Comparison of ENCODE assay signal across 12 cellular contexts in the genomic region with DNA sequence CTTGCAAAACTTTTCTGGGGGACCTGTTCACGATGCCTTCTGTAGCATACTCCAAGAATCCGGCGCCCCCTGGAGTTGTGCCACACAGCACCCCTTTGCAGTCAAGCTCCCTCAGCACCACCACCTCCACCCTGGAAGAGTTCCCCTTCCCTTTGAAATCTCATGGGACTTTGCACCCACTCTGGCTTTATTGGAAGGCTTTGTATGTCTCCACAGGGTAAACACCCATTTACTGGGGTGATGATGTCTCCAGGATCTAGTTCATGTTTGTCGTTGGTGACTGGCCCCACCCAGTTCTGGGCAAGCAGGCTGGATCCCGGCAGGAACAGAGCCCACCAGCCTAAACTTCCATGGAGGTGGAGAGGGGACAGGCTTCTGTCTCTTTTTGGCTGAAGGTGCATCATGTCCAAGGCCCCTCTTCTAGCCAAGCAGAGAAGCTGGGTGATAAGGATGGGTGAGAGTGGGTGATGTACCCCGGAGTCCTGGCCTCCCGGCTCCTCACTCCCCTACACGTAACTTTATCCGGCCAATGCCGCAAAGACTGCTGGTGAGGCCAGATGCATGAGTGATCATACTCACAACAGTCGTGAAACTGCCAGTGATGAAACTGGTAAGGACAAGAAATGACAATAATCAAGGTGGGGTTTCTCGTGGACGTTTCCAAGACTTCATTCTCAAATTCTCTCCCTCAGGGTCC. TPM values are rescaled to one million over a fixed set of nuclear protein-coding genes. Genes with fewer than 3 reads are reported as not detected.
DNase-seq lines count a peak whose midpoint lies in the region; ATAC-seq and TF ChIP-seq lines count a peak whose summit lies in the region.
"Had no signal": no experiment of that assay in that cellular context is flagged by ENCODE, and none has a peak within 500 bp of the region (broad histone marks: within the 10 kb centered on the region; RNA-seq: fewer than 3 reads in every experiment).

No MANE protein-coding gene starts in this region.

- H3K9me3 Mint-ChIP-seq in CD4-positive, CD25-positive, alpha-beta regulatory T cell, result peaks cover 0 to 2% (median 0%) of the 10 kb centered on the region in 7 donors
- H3K9me3 Mint-ChIP-seq in endodermal cell (peaks cover 16% of the 10 kb centered on the region), nephron progenitor cell (peaks cover 4% of the 10 kb centered on the region)
- no peaks in the 10 kb centered on the region for H3K9me3 Mint-ChIP-seq in activated naive CD4-positive, alpha-beta T cell treated with anti-CD3 and anti-CD28 coated beads, Interleukin-2, amount 50 U/mL, for 72 hours

- H3K27me3 Mint-ChIP-seq in CD4-positive, CD25-positive, alpha-beta regulatory T cell, result peaks cover 5% of the 10 kb centered on the region
- peaks cover 5% of the 10 kb centered on the region for H3K27me3 Mint-ChIP-seq in endodermal cell (ENCODE audit: insufficient read depth)
- H3K27me3 Mint-ChIP-seq in nephron progenitor cell (ENCODE audit: low read depth, poor library complexity), result peaks cover 16% of the 10 kb centered on the region

- no peaks in the 10 kb centered on the region for H3K36me3 Mint-ChIP-seq in CD4-positive, CD25-positive, alpha-beta regulatory T cell
- H3K36me3 Mint-ChIP-seq in endodermal cell (ENCODE audit: low read depth) (peaks cover 8% of the 10 kb centered on the region), nephron progenitor cell (ENCODE audit: low read depth) (no peaks in the 10 kb centered on the region)
- H3K36me3 Mint-ChIP-seq in activated naive CD4-positive, alpha-beta T cell treated with anti-CD3 and anti-CD28 coated beads, Interleukin-2, amount 50 U/mL, for 72 hours, result no peaks in the 10 kb centered on the region

- peaks cover 26% of the 10 kb centered on the region for H3K4me1 ChIP-seq in CD4-positive, CD25-positive, alpha-beta regulatory T cell (ENCODE audit: control insufficient read depth, insufficient read depth, low read length, poor library complexity, severe bottlenecking)
- H3K4me1 ChIP-seq in HUES64 (ENCODE audit: insufficient read depth, low read length), result peaks cover 56% of the 10 kb centered on the region
- H3K4me1 ChIP-seq in endodermal cell (ENCODE audit: control insufficient read depth, insufficient read depth, low read length), result peaks cover 3% of the 10 kb centered on the region

- H3K4me3 ChIP-seq in CD4-positive, CD25-positive, alpha-beta regulatory T cell (ENCODE audit: low read depth, low read length), result no peak overlapping the region
- H3K4me3 ChIP-seq in HUES64 (ENCODE audit: low read length), result no peak overlapping the region
- H3K4me3 ChIP-seq in endodermal cell (ENCODE audit: low read length), result no peak overlapping the region

- H3K36me3 ChIP-seq in CD4-positive, CD25-positive, alpha-beta regulatory T cell (ENCODE audit: control insufficient read depth, insufficient read depth, low read length), result no peaks in the 10 kb centered on the region
- H3K36me3 ChIP-seq in HUES64 (ENCODE audit: insufficient read depth, low read length) (no peaks in the 10 kb centered on the region), endodermal cell (ENCODE audit: control insufficient read depth, insufficient read depth, low read length) (no peaks in the 10 kb centered on the region)

- no peak for ATAC-seq in CD4-positive, CD25-positive, alpha-beta regulatory T cell (ENCODE audit: low read depth in 2 of 2)
- no peak for ATAC-seq in activated naive CD4-positive, alpha-beta T cell treated with anti-CD3 and anti-CD28 coated beads, Interleukin-2, amount 50 U/mL, for 72 hours
- no peak for ATAC-seq in HG03457 (IDR thresholded peaks at IDR 0.05; ENCODE audit: unreplicated experiment)
- ATAC-seq in HG02981 (IDR thresholded peaks at IDR 0.05; ENCODE audit: unreplicated experiment), result no peak

- H3K4me1 Mint-ChIP-seq in CD4-positive, CD25-positive, alpha-beta regulatory T cell, result peaks cover 14 to 40% (median 27%) of the 10 kb centered on the region in 4 donors
- peaks cover 54% of the 10 kb centered on the region for H3K4me1 Mint-ChIP-seq in endodermal cell
- peaks cover 73% of the 10 kb centered on the region for H3K4me1 Mint-ChIP-seq in nephron progenitor cell

- H3K27ac ChIP-seq in CD4-positive, CD25-positive, alpha-beta regulatory T cell (ENCODE audit: insufficient read depth, low read length, poor library complexity, severe bottlenecking), result no peak overlapping the region
- peak overlapping the region; percentile 57 for H3K27ac ChIP-seq in HUES64 (ENCODE audit: low read depth, low read length)
- no peak overlapping the region for H3K27ac ChIP-seq in endodermal cell (ENCODE audit: low read depth, low read length)

- H3K9ac ChIP-seq in HUES64 (ENCODE audit: low read depth, low read length), result peak overlapping the region; percentile 45; the same call in 1 of the 2 replicates
- no peak overlapping the region for H3K9ac ChIP-seq in endodermal cell (ENCODE audit: extremely low read depth, low read length, poor library complexity, severe bottlenecking)

- WGBS in HUES64, result 86% methylated on average over 13 of the region's 13 CpGs
- 85 to 86% methylated on average over 6 to 13 of the region's 13 CpGs for WGBS in endodermal cell (ENCODE audit: insufficient coverage in 1 of 2, insufficient read length in 1 of 2), 2 experiments

- no peaks in the 10 kb centered on the region for H3K9me3 ChIP-seq in CD4-positive, CD25-positive, alpha-beta regulatory T cell (ENCODE audit: control insufficient read depth in 2 of 2, low read length in 2 of 2)
- H3K9me3 ChIP-seq in HUES64 (ENCODE audit: insufficient read depth, low read depth, low read length) (no peaks in the 10 kb centered on the region; the same call in 1 of the 2 replicates), endodermal cell (ENCODE audit: control insufficient read depth, low read length) (no peaks in the 10 kb centered on the region)

- peak overlapping the region in 2 of 4 donors; percentile 38 to 41 for H3K4me3 Mint-ChIP-seq in CD4-positive, CD25-positive, alpha-beta regulatory T cell
- H3K4me3 Mint-ChIP-seq in endodermal cell (no peak overlapping the region), nephron progenitor cell (peak overlapping the region; percentile 71)

- DNase-seq in CD4-positive, CD25-positive, alpha-beta regulatory T cell, result no peak
- DNase-seq in endodermal cell (no peak), nephron progenitor cell (no peak), germinal center (ENCODE audit: low spot score) (no peak)
- DNase-seq in activated naive CD4-positive, alpha-beta T cell treated with anti-CD3 and anti-CD28 coated beads, Interleukin-2, amount 50 U/mL, for 72 hours (ENCODE audit: low spot score in 2 of 2), result no peak
- DNase-seq: activated CD4-positive, alpha-beta T cell treated with anti-CD3 and anti-CD28 coated beads for 4 hours; activated gamma-delta T cell treated with Interleukin-2 at 50 U/mL for 16 hours had no signal

- no peaks in the 10 kb centered on the region for H3K27me3 ChIP-seq in CD4-positive, CD25-positive, alpha-beta regulatory T cell (ENCODE audit: control insufficient read depth, insufficient read depth, low read length)
- H3K27me3 ChIP-seq in HUES64 (ENCODE audit: insufficient read depth, low read length) (no peaks in the 10 kb centered on the region), endodermal cell (ENCODE audit: control insufficient read depth, insufficient read depth, low read length, poor library complexity, severe bottlenecking) (no peaks in the 10 kb centered on the region)

- TF ChIP-seq CTCF in endodermal cell (conservative IDR thresholded peaks at IDR 0.05) (peak; percentile 34), nephron progenitor cell (IDR thresholded peaks at IDR 0.05) (no peak)

- H3K27ac Mint-ChIP-seq in CD4-positive, CD25-positive, alpha-beta regulatory T cell, result peak overlapping the region; percentile 15 to 89 (median 35)
- peak overlapping the region; percentile 95 for H3K27ac Mint-ChIP-seq in endodermal cell
- peak overlapping the region; percentile 90 for H3K27ac Mint-ChIP-seq in nephron progenitor cell
- no peak overlapping the region for H3K27ac Mint-ChIP-seq in activated naive CD4-positive, alpha-beta T cell treated with anti-CD3 and anti-CD28 coated beads, Interleukin-2, amount 50 U/mL, for 72 hours

RNA-seq across cellular contexts. Expression of a gene that starts 0.7 kb away (rescaled TPM):
- total RNA-seq in CD4-positive, CD25-positive, alpha-beta regulatory T cell, result 0.79 TPM
- polyA plus RNA-seq in CD4-positive, CD25-positive, alpha-beta regulatory T cell, result under 1 TPM; 0.10 to 0.63 (median 0.23) TPM
- polyA plus RNA-seq in HUES64 (2013, experiment 1 of 2), result 5.2 TPM
- 6.0 TPM for polyA plus RNA-seq in HUES64 (2013, experiment 2 of 2)
- 1 to 10 TPM; 5.6 to 9.7 TPM for total RNA-seq in endodermal cell
- 2.2 TPM for polyA plus RNA-seq in endodermal cell (2013, experiment 1 of 2)
- polyA plus RNA-seq in endodermal cell (2013, experiment 2 of 2), result 1.8 TPM
- under 1 TPM; 0.10 to 0.57 TPM for total RNA-seq in activated naive CD4-positive, alpha-beta T cell treated with anti-CD3 and anti-CD28 coated beads, Interleukin-2, amount 50 U/mL, for 72 hours
- total RNA-seq: SK-MEL-5 had no signal

RNA-seq across cellular contexts. Expression of a gene that starts 12.2 kb away (rescaled TPM):
- 2.9 TPM for total RNA-seq in CD4-positive, CD25-positive, alpha-beta regulatory T cell
- 10 to 100 TPM in 2 of 4 donors, 1 to 10 TPM in 2; 1.1 to 29.1 (median 11.9) TPM for polyA plus RNA-seq in CD4-positive, CD25-positive, alpha-beta regulatory T cell
- 2.9 TPM for polyA plus RNA-seq in HUES64 (2013, experiment 1 of 2)
- polyA plus RNA-seq in HUES64 (2013, experiment 2 of 2), result 2.4 TPM
- total RNA-seq in endodermal cell, result 10 to 100 TPM; 20.9 to 22.2 TPM
- 4.3 TPM for polyA plus RNA-seq in endodermal cell (2013, experiment 1 of 2)
- polyA plus RNA-seq in endodermal cell (2013, experiment 2 of 2), result 4.2 TPM
- 1 to 10 TPM in 1 of 2 donors, under 1 TPM in 1; 0.50 to 3.4 TPM for total RNA-seq in activated naive CD4-positive, alpha-beta T cell treated with anti-CD3 and anti-CD28 coated beads, Interleukin-2, amount 50 U/mL, for 72 hours
- total RNA-seq: mononuclear cell had no signal

RNA-seq across cellular contexts. Expression of a gene that starts 30.9 kb away (rescaled TPM):
- total RNA-seq in CD4-positive, CD25-positive, alpha-beta regulatory T cell, result not detected
- polyA plus RNA-seq in CD4-positive, CD25-positive, alpha-beta regulatory T cell, result under 1 TPM in 1 of 4 donors, not detected in 3; 0.34 TPM
- not detected for polyA plus RNA-seq in HUES64 (2013, experiment 1 of 2)
- not detected for polyA plus RNA-seq in HUES64 (2013, experiment 2 of 2)
- total RNA-seq in endodermal cell, result not detected
- not detected for polyA plus RNA-seq in endodermal cell (2013, experiment 1 of 2)
- polyA plus RNA-seq in endodermal cell (2013, experiment 2 of 2), result not detected
- not detected for total RNA-seq in activated naive CD4-positive, alpha-beta T cell treated with anti-CD3 and anti-CD28 coated beads, Interleukin-2, amount 50 U/mL, for 72 hours
- total RNA-seq: mononuclear cell, SK-MEL-5 had no signal

RNA-seq across cellular contexts. Expression of a gene that starts 60.0 kb away (rescaled TPM):
- total RNA-seq in CD4-positive, CD25-positive, alpha-beta regulatory T cell, result not detected
- polyA plus RNA-seq in CD4-positive, CD25-positive, alpha-beta regulatory T cell, result not detected
- 9.1 TPM for polyA plus RNA-seq in HUES64 (2013, experiment 1 of 2)
- 9.2 TPM for polyA plus RNA-seq in HUES64 (2013, experiment 2 of 2)
- 10 to 100 TPM; 20.7 to 47.0 TPM for total RNA-seq in endodermal cell
- polyA plus RNA-seq in endodermal cell (2013, experiment 1 of 2), result 4.2 TPM
- polyA plus RNA-seq in endodermal cell (2013, experiment 2 of 2), result 3.6 TPM
- total RNA-seq in activated naive CD4-positive, alpha-beta T cell treated with anti-CD3 and anti-CD28 coated beads, Interleukin-2, amount 50 U/mL, for 72 hours, result not detected
- total RNA-seq: mononuclear cell, SK-MEL-5 had no signal

Comparison
In these comparisons a context has a peak if more than half of its experiments do, and no peak if none do; other contexts are left out.
1. H3K27ac Mint-ChIP-seq: peak in CD4-positive, CD25-positive, alpha-beta regulatory T cell (3 of 3), endodermal cell (single experiment) and nephron progenitor cell (single experiment); none in activated naive CD4-positive, alpha-beta T cell treated with anti-CD3 and anti-CD28 coated beads, Interleukin-2, amount 50 U/mL, for 72 hours (0 of 2).